Comparison of ENCODE assay signal across 20 cellular contexts in genomic region chr1:24505816-24506215, GRCh38. TPM values are rescaled to one million over a fixed set of nuclear protein-coding genes. Genes with fewer than 3 reads are reported as not detected.
DNase-seq lines count a peak whose midpoint lies in the region; ATAC-seq and TF ChIP-seq lines count a peak whose summit lies in the region.
"Had no signal": no experiment of that assay in that cellular context is flagged by ENCODE, and none has a peak within 500 bp of the region (broad histone marks: within the 10 kb centered on the region; RNA-seq: fewer than 3 reads in every experiment).

No MANE protein-coding gene starts in this region.

- peaks cover 76% of the 10 kb centered on the region for H3K4me1 Mint-ChIP-seq in activated T-cell treated with anti-CD3 and anti-CD28 coated beads, Interleukin-2, amount 50 U/mL, for 4 hours (ENCODE audit: low read depth)

- H3K36me3 Mint-ChIP-seq in activated T-cell treated with anti-CD3 and anti-CD28 coated beads, Interleukin-2, amount 50 U/mL, for 4 hours (ENCODE audit: insufficient read depth), result peaks cover 15% of the 10 kb centered on the region

- H3K27me3 ChIP-seq in Peyer's patch (no peaks in the 10 kb centered on the region), dorsolateral prefrontal cortex (peaks cover 0 to 57% (median 8%) of the 10 kb centered on the region in 45 donors), stomach (no peaks in the 10 kb centered on the region), smooth muscle cell (ENCODE audit: low read depth) (no peaks in the 10 kb centered on the region)
- H3K27me3 ChIP-seq: breast epithelium had no signal

- no peak for ATAC-seq in activated T-cell treated with anti-CD3 and anti-CD28 coated beads, Interleukin-2, amount 50 U/mL, for 4 hours
- ATAC-seq: Panc1 had no signal

- H3K27ac ChIP-seq in Peyer's patch (peak overlapping the region in 3 of 4 donors; percentile 2 to 55 (median 46)), dorsolateral prefrontal cortex (peak overlapping the region in 51 of 59 donors; percentile 0 to 92 (median 57)), stomach (peak overlapping the region; percentile 11 to 56 (median 24)), smooth muscle cell (ENCODE audit: low read depth) (no peak overlapping the region)
- H3K27ac ChIP-seq: breast epithelium, HL-60, KMS-11 had no signal

- TF ChIP-seq CTCF in Peyer's patch (IDR thresholded peaks at IDR 0.05), result no peak
- no peak for TF ChIP-seq CTCF in dorsolateral prefrontal cortex (IDR thresholded peaks at IDR 0.05 in 54 of 56, conservative IDR thresholded peaks at IDR 0.05 in 2 of 56; ENCODE audit: low read depth in 1 of 56, partially characterized antibody in 56 of 56)
- no peak for TF ChIP-seq CTCF in stomach (IDR thresholded peaks at IDR 0.05)
- no peak for TF ChIP-seq CTCF in smooth muscle cell (IDR thresholded peaks at IDR 0.05; ENCODE audit: borderline replicate concordance, insufficient read depth, poor library complexity, severe bottlenecking)

- 74 to 80% (median 75%) methylated on average over 4 of the region's 4 CpGs for WGBS in stomach, 5 donors
- WGBS in smooth muscle cell (ENCODE audit: low lambda C conversion rate), result 61% methylated on average over 4 of the region's 4 CpGs

- no peak overlapping the region for H2AFZ ChIP-seq in smooth muscle cell (ENCODE audit: low read depth)

- intact Hi-C loops in dorsolateral prefrontal cortex (cut with DNase I), result loop anchor here in 1 of 2 donors (10.0 kb wide), 1 partner anchor 301 kb away; no protein-coding TSS in a partner anchor
- intact Hi-C loops in stomach (cut with DNase I; ENCODE audit: low total_unique reads), result no loop called here

- H3K79me2 ChIP-seq in smooth muscle cell (ENCODE audit: low read depth), result peaks cover 31% of the 10 kb centered on the region

- H3F3A ChIP-seq in smooth muscle cell (ENCODE audit: low read depth), result no peaks in the 10 kb centered on the region

- H3K9ac ChIP-seq in smooth muscle cell (ENCODE audit: low read depth), result no peak overlapping the region
- H3K9ac ChIP-seq: KMS-11 had no signal

- H3K36me3 ChIP-seq in Peyer's patch (no peaks in the 10 kb centered on the region), stomach (no peaks in the 10 kb centered on the region), smooth muscle cell (ENCODE audit: low read depth) (no peaks in the 10 kb centered on the region)
- H3K36me3 ChIP-seq: breast epithelium had no signal

- H3K4me1 ChIP-seq in Peyer's patch (peaks cover 0 to 21% (median 7%) of the 10 kb centered on the region in 4 donors), stomach (peaks cover 15 to 66% (median 41%) of the 10 kb centered on the region in 4 donors), smooth muscle cell (ENCODE audit: low read depth) (peaks cover 16% of the 10 kb centered on the region)
- H3K4me1 ChIP-seq: breast epithelium had no signal

- peak overlapping the region; percentile 66 for H3K4me3 Mint-ChIP-seq in activated T-cell treated with anti-CD3 and anti-CD28 coated beads, Interleukin-2, amount 50 U/mL, for 4 hours
- H3K4me3 Mint-ChIP-seq: HFFc6, nephron progenitor cell had no signal

- no peak overlapping the region for H3K4me2 ChIP-seq in smooth muscle cell
- H3K4me2 ChIP-seq: KMS-11 had no signal

- no peaks in the 10 kb centered on the region for H3K9me3 ChIP-seq in Peyer's patch
- no peaks in the 10 kb centered on the region for H3K9me3 ChIP-seq in stomach
- H3K9me3 ChIP-seq in smooth muscle cell (replicated peaks; ENCODE audit: low read depth), result no peaks in the 10 kb centered on the region
- H3K9me3 ChIP-seq: breast epithelium had no signal

- peaks cover 15% of the 10 kb centered on the region for H4K20me1 ChIP-seq in smooth muscle cell (ENCODE audit: low read depth)

- no peak overlapping the region for H3K4me3 ChIP-seq in Peyer's patch
- H3K4me3 ChIP-seq in dorsolateral prefrontal cortex, result peak overlapping the region in 5 of 59 donors; percentile 0 to 25 (median 4)
- no peak overlapping the region for H3K4me3 ChIP-seq in stomach
- H3K4me3 ChIP-seq in smooth muscle cell, result no peak overlapping the region
- H3K4me3 ChIP-seq: breast epithelium had no signal

- no peak for DNase-seq in activated T-cell treated with anti-CD3 and anti-CD28 coated beads, Interleukin-2, amount 50 U/mL, for 4 hours
- DNase-seq in activated T-cell treated with anti-CD3 and anti-CD28 coated beads for 4 hours (no peak), Peyer's patch (no peak), dorsolateral prefrontal cortex (peak in 1 of 10 donors; percentile 61), stomach (no peak), smooth muscle cell (lab: John Stamatoyannopoulos, UW; ENCODE audit: unreplicated experiment) (no peak), COR-L47 (lab: John Stamatoyannopoulos, UW) (no peak), mucosa of gallbladder (ENCODE audit: low spot score) (no peak)
- DNase-seq: Calu3; effector CD8-positive, alpha-beta T cell; HFFc6; NCI-H526 treated with DMSO at 0.1 percent for 48 hours; nephron progenitor cell; retina; SW 1271; trophoblast cell had no signal

- TF ChIP-seq POLR2A in Peyer's patch (IDR thresholded peaks at IDR 0.05), result no peak
- TF ChIP-seq POLR2A in stomach (IDR thresholded peaks at IDR 0.05), result no peak

- no peak for TF ChIP-seq EP300 in stomach (IDR thresholded peaks at IDR 0.05)

- H3K9me3 Mint-ChIP-seq in activated T-cell treated with anti-CD3 and anti-CD28 coated beads, Interleukin-2, amount 50 U/mL, for 4 hours, result no peaks in the 10 kb centered on the region
- H3K9me3 Mint-ChIP-seq: HFFc6 had no signal

- H3K27me3 Mint-ChIP-seq in activated T-cell treated with anti-CD3 and anti-CD28 coated beads, Interleukin-2, amount 50 U/mL, for 4 hours (ENCODE audit: low read depth), result peaks cover 2% of the 10 kb centered on the region

RNA-seq across cellular contexts. Expression of gene RCAN3, which starts 3.2 kb away (rescaled TPM):
- 10 to 100 TPM; 45.0 to 51.7 (median 47.4) TPM for total RNA-seq in activated T-cell treated with anti-CD3 and anti-CD28 coated beads, Interleukin-2, amount 50 U/mL, for 4 hours
- total RNA-seq in Peyer's patch (10 to 100 TPM in 2 of 4 donors, 1 to 10 TPM in 2; 5.4 to 15.7 (median 9.3) TPM), dorsolateral prefrontal cortex (10 to 100 TPM in 4 of 120 experiments, 1 to 10 TPM in 116; 2.3 to 12.6 (median 5.5) TPM), stomach (10 to 100 TPM in 2 of 5 donors, 1 to 10 TPM in 3; 2.9 to 52.0 (median 9.3) TPM), smooth muscle cell (15.7 and 20.0 TPM in 2 replicates), mucosa of gallbladder (19.1 TPM)
- polyA plus RNA-seq in stomach (10 to 100 TPM in 1 of 3 donors, 1 to 10 TPM in 2; 5.7 to 10.7 (median 5.9) TPM), smooth muscle cell (4.5 and 5.3 TPM in 2 replicates)

RNA-seq across cellular contexts. Expression of gene NCMAP, which starts 50.1 kb away (rescaled TPM):
- total RNA-seq in activated T-cell treated with anti-CD3 and anti-CD28 coated beads, Interleukin-2, amount 50 U/mL, for 4 hours, result under 1 TPM in 2 of 3 donors, not detected in 1; 0.08 to 0.10 TPM
- total RNA-seq in Peyer's patch (1 to 10 TPM; 1.6 to 9.5 (median 4.2) TPM), dorsolateral prefrontal cortex (1 to 10 TPM in 2 of 120 experiments, under 1 TPM in 97, not detected in 21; 0.10 to 1.2 (median 0.31) TPM), stomach (1 to 10 TPM in 3 of 5 donors, under 1 TPM in 2; 0.29 to 9.3 (median 3.9) TPM), smooth muscle cell (not detected in 2 replicates), mucosa of gallbladder (27.2 TPM)
- polyA plus RNA-seq in stomach (1 to 10 TPM; 2.4 to 5.0 (median 4.3) TPM), smooth muscle cell (not detected in 2 replicates)
- total RNA-seq: HFFc6 had no signal
